22 cellular contexts compared by ENCODE assay signal in the genomic region with DNA sequence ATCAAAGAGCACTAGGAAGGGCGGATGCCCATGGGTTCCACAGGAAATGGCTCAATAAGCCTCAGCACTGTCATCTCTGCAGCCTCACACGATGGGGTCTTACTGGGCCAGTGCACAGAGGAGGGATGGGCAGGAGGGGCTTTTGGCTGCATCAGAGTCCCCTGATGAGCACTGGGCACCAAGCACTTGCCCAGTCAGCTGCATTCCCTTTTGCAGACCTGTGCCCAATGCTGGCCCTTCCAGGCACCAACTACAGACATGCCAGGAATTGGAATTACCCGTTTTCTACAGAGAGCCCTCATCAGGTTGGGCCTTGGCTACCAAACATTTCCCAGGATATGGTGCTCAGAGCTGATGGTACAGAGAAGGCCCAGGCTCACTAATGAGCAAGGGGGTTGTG.
"Had no signal": no experiment of that assay in that cellular context is flagged by ENCODE, and none has a peak within 500 bp of the region (broad histone marks: within the 10 kb centered on the region; RNA-seq: fewer than 3 reads in every experiment).

No MANE protein-coding gene starts in this region.

- H3K4me2 ChIP-seq: hepatocyte had no signal

- DNase-seq: effector CD4-positive, alpha-beta T cell; foreskin fibroblast; heart left ventricle; kidney; naive thymus-derived CD8-positive, alpha-beta T cell; nephron progenitor cell; right lobe of liver; stimulated activated CD4-positive, alpha-beta T cell treated with anti-CD3 and anti-CD28 coated beads, Interleukin-2, amount 100 ng/mL, for 24 hours; stimulated activated CD4-positive, alpha-beta T cell treated with anti-CD3 and anti-CD28 coated beads, Interleukin-4, amount 100 ng/mL, for 24 hours; stimulated activated naive CD8-positive, alpha-beta T cell treated with anti-CD3 and anti-CD28 coated beads, Interleukin-15, Interleukin-2, amounts not matched to agents 100 U/mL and 50 U/mL, for 24 hours; substantia nigra; testis; tibial artery had no signal

- ATAC-seq: gastroesophageal sphincter; heart left ventricle; left lobe of liver; naive thymus-derived CD8-positive, alpha-beta T cell; pancreas; right lobe of liver; stimulated activated effector memory CD8-positive, alpha-beta T cell treated with anti-CD3 and anti-CD28 coated beads, Interleukin-12 subunit alpha, Interleukin-12 subunit beta, amount 100 ng/mL, for 72 hours; stimulated activated naive CD8-positive, alpha-beta T cell treated with anti-CD3 and anti-CD28 coated beads, Interleukin-15, Interleukin-2, amounts not matched to agents 100 U/mL and 50 U/mL, for 24 hours had no signal

- H3K27ac ChIP-seq: dorsolateral prefrontal cortex, gastroesophageal sphincter, heart left ventricle, hepatocyte, neutrophil, pancreas, right lobe of liver, testis, tibial artery had no signal

- FAIRE-seq: colon, kidney, pancreas had no signal

- H3K36me3 ChIP-seq: gastroesophageal sphincter, heart left ventricle, neutrophil, pancreas, right lobe of liver, tibial artery had no signal

- H2AFZ ChIP-seq: hepatocyte had no signal

- H3K4me1 ChIP-seq: gastroesophageal sphincter, pancreas, testis, tibial artery had no signal

- H3K9me3 ChIP-seq: gastroesophageal sphincter, heart left ventricle, neutrophil, pancreas, right lobe of liver, testis, tibial artery had no signal

- H3K27me3 ChIP-seq: dorsolateral prefrontal cortex, hepatocyte, neutrophil, pancreas, right lobe of liver, testis, tibial artery had no signal

- H3K4me3 ChIP-seq: dorsolateral prefrontal cortex, gastroesophageal sphincter, heart left ventricle, hepatocyte, lung, pancreas, right lobe of liver, testis, tibial artery had no signal
